In genomic region chr3:186605561-186606545, GRCh38 we compare ENCODE assay signal across 1 cellular context.
TF ChIP-seq lines count a peak whose summit lies in the region.

No MANE protein-coding gene starts in this region.

TF ChIP-seq in HepG2, 621 proteins besides CTCF, POLR2A, EP300 and RAD21 (continued from another document and continues in another):
- TF ChIP-seq PRDM15 (CRISPR knock-in tag; IDR thresholded peaks at IDR 0.05) (no peak), ZSCAN31 (CRISPR knock-in tag; IDR thresholded peaks at IDR 0.05; ENCODE audit: low read depth) (0 out of 2 replicates have a peak, but pooled peaks have one; percentile 44), CSRNP1 (CRISPR knock-in tag; IDR thresholded peaks at IDR 0.05) (no peak), TARDBP (CRISPR knock-in tag; IDR thresholded peaks at IDR 0.05) (peak; percentile 66; the same call in 1 of the 2 replicates), ZNF737 (CRISPR knock-in tag; IDR thresholded peaks at IDR 0.05; ENCODE audit: borderline replicate concordance) (peak; percentile 76; the same call in 1 of the 2 replicates), ARID3A (IDR thresholded peaks at IDR 0.05; ENCODE audit: low read depth, low read length) (peak; percentile 77), ZNF124 (CRISPR knock-in tag; IDR thresholded peaks at IDR 0.05) (peak; percentile 59; the same call in 1 of the 2 replicates), KDM2A (CRISPR knock-in tag; IDR thresholded peaks at IDR 0.05; ENCODE audit: borderline replicate concordance, low read depth) (no peak), SIN3A (IDR thresholded peaks at IDR 0.05; ENCODE audit: borderline replicate concordance, low read depth, low read length) (no peak), EED (CRISPR knock-in tag; IDR thresholded peaks at IDR 0.05) (no peak), ZNF782 (CRISPR knock-in tag; IDR thresholded peaks at IDR 0.05; ENCODE audit: borderline replicate concordance) (no peak), RFXAP (CRISPR knock-in tag; IDR thresholded peaks at IDR 0.05; ENCODE audit: borderline replicate concordance) (0 out of 2 replicates have a peak, but pooled peaks have one; percentile 50), HNF1A (IDR thresholded peaks at IDR 0.05; ENCODE audit: low read depth) (peak; percentile 98), HNF1A (CRISPR knock-in tag; IDR thresholded peaks at IDR 0.05; ENCODE audit: borderline replicate concordance) (peak; percentile 97), SOX5 (CRISPR knock-in tag; IDR thresholded peaks at IDR 0.05; ENCODE audit: borderline replicate concordance) (peak; percentile 85; the same call in 1 of the 2 replicates), ZNF670 (CRISPR knock-in tag; IDR thresholded peaks at IDR 0.05; ENCODE audit: borderline replicate concordance) (0 out of 2 replicates have a peak, but pooled peaks have one; percentile 71), ZNF20 (CRISPR knock-in tag; IDR thresholded peaks at IDR 0.05) (no peak), ZNF121 (CRISPR knock-in tag; IDR thresholded peaks at IDR 0.05) (peak; percentile 28; the same call in 1 of the 2 replicates), BRCA1 (CRISPR knock-in tag; IDR thresholded peaks at IDR 0.05) (no peak), ZNF687 (CRISPR knock-in tag; IDR thresholded peaks at IDR 0.05) (peak; percentile 65), GFI1 (CRISPR knock-in tag; IDR thresholded peaks at IDR 0.05; ENCODE audit: borderline replicate concordance) (peak; percentile 43; the same call in 1 of the 2 replicates), NCOA2 (CRISPR knock-in tag; IDR thresholded peaks at IDR 0.05) (peak; percentile 95), ZNF503 (CRISPR knock-in tag; IDR thresholded peaks at IDR 0.05) (peak; percentile 92)
